In the genomic region with DNA sequence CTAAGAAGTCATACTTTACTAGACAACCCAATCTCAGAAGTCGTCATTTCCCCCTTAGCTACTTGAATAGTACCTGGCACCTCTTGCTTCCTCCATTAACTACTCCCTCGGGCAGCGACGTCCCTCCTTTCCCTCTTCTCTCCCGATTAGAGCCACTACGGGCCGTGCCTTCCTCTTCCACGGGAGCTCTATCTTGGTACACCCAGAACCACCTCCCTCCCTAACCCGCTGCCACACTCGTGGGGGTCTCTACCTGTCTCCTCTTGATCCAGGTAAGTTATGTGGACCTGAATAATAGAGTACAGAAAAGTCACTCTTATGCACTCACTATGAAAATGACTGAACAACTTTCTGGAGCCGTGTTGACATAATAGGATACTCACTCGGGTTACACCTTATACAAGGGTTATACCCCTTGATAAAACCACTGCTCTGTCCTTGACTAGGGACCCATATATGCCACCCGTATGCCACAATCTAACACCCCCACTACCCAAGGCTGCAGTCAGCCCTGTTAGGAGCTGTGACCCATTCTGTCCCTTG, we compare ENCODE assay signal across 1 cellular context.
TF ChIP-seq lines count a peak whose summit lies in the region.

No MANE protein-coding gene starts in this region.

TF ChIP-seq in HepG2, 621 proteins besides CTCF, POLR2A, EP300 and RAD21 (continues in another document):
- no peak for TF ChIP-seq NRL (CRISPR knock-in tag; IDR thresholded peaks at IDR 0.05; ENCODE audit: borderline replicate concordance)
- TF ChIP-seq ZSCAN31 (CRISPR knock-in tag; IDR thresholded peaks at IDR 0.05; ENCODE audit: low read depth): no peak
- TF ChIP-seq ZNF17 (CRISPR knock-in tag; IDR thresholded peaks at IDR 0.05): no peak
- no peak for TF ChIP-seq ESRRA (CRISPR knock-in tag; IDR thresholded peaks at IDR 0.05; ENCODE audit: low read depth)
- no peak for TF ChIP-seq ZNF143 (CRISPR knock-in tag; IDR thresholded peaks at IDR 0.05)
- no peak for TF ChIP-seq TRIM24 (CRISPR knock-in tag; IDR thresholded peaks at IDR 0.05)
- TF ChIP-seq NFATC3 (CRISPR knock-in tag; IDR thresholded peaks at IDR 0.05): no peak
- TF ChIP-seq ZNF44 (CRISPR knock-in tag; IDR thresholded peaks at IDR 0.05): 0 out of 2 replicates have a peak, but pooled peaks have one; percentile 65
- no peak for TF ChIP-seq U2AF2 (IDR thresholded peaks at IDR 0.05; ENCODE audit: low read depth, low read length)
- TF ChIP-seq, protein P1, sequence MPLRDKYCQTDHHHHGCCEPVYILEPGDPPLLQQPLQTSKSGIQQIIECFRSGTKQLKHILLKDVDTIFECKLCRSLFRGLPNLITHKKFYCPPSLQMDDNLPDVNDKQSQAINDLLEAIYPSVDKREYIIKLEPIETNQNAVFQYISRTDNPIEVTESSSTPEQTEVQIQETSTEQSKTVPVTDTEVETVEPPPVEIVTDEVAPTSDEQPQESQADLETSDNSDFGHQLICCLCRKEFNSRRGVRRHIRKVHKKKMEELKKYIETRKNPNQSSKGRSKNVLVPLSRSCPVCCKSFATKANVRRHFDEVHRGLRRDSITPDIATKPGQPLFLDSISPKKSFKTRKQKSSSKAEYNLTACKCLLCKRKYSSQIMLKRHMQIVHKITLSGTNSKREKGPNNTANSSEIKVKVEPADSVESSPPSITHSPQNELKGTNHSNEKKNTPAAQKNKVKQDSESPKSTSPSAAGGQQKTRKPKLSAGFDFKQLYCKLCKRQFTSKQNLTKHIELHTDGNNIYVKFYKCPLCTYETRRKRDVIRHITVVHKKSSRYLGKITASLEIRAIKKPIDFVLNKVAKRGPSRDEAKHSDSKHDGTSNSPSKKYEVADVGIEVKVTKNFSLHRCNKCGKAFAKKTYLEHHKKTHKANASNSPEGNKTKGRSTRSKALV (CRISPR knock-in tag; IDR thresholded peaks at IDR 0.05): no peak
- TF ChIP-seq, protein P2, sequence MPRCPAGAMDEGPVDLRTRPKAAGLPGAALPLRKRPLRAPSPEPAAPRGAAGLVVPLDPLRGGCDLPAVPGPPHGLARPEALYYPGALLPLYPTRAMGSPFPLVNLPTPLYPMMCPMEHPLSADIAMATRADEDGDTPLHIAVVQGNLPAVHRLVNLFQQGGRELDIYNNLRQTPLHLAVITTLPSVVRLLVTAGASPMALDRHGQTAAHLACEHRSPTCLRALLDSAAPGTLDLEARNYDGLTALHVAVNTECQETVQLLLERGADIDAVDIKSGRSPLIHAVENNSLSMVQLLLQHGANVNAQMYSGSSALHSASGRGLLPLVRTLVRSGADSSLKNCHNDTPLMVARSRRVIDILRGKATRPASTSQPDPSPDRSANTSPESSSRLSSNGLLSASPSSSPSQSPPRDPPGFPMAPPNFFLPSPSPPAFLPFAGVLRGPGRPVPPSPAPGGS (CRISPR knock-in tag; IDR thresholded peaks at IDR 0.05): no peak
- TF ChIP-seq ZNF598 (CRISPR knock-in tag; IDR thresholded peaks at IDR 0.05; ENCODE audit: borderline replicate concordance): 0 out of 2 replicates have a peak, but pooled peaks have one; percentile 63
- TF ChIP-seq CAMTA2 (CRISPR knock-in tag; IDR thresholded peaks at IDR 0.05; ENCODE audit: borderline replicate concordance): no peak
- TF ChIP-seq TAF1 (CRISPR knock-in tag; IDR thresholded peaks at IDR 0.05): no peak
- TF ChIP-seq, protein P3, sequence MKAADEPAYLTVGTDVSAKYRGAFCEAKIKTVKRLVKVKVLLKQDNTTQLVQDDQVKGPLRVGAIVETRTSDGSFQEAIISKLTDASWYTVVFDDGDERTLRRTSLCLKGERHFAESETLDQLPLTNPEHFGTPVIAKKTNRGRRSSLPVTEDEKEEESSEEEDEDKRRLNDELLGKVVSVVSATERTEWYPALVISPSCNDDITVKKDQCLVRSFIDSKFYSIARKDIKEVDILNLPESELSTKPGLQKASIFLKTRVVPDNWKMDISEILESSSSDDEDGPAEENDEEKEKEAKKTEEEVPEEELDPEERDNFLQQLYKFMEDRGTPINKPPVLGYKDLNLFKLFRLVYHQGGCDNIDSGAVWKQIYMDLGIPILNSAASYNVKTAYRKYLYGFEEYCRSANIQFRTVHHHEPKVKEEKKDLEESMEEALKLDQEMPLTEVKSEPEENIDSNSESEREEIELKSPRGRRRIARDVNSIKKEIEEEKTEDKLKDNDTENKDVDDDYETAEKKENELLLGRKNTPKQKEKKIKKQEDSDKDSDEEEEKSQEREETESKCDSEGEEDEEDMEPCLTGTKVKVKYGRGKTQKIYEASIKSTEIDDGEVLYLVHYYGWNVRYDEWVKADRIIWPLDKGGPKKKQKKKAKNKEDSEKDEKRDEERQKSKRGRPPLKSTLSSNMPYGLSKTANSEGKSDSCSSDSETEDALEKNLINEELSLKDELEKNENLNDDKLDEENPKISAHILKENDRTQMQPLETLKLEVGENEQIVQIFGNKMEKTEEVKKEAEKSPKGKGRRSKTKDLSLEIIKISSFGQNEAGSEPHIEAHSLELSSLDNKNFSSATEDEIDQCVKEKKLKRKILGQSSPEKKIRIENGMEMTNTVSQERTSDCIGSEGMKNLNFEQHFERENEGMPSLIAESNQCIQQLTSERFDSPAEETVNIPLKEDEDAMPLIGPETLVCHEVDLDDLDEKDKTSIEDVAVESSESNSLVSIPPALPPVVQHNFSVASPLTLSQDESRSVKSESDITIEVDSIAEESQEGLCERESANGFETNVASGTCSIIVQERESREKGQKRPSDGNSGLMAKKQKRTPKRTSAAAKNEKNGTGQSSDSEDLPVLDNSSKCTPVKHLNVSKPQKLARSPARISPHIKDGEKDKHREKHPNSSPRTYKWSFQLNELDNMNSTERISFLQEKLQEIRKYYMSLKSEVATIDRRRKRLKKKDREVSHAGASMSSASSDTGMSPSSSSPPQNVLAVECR (CRISPR knock-in tag; IDR thresholded peaks at IDR 0.05; ENCODE audit: borderline replicate concordance): no peak
- TF ChIP-seq ZNF12 (CRISPR knock-in tag; IDR thresholded peaks at IDR 0.05): no peak
- 0 out of 2 replicates have a peak, but pooled peaks have one; percentile 57 for TF ChIP-seq ZSCAN30 (CRISPR knock-in tag; IDR thresholded peaks at IDR 0.05)
- 0 out of 2 replicates have a peak, but pooled peaks have one; percentile 9 for TF ChIP-seq GLI4 (CRISPR knock-in tag; IDR thresholded peaks at IDR 0.05; ENCODE audit: borderline replicate concordance)
- TF ChIP-seq, protein P4, sequence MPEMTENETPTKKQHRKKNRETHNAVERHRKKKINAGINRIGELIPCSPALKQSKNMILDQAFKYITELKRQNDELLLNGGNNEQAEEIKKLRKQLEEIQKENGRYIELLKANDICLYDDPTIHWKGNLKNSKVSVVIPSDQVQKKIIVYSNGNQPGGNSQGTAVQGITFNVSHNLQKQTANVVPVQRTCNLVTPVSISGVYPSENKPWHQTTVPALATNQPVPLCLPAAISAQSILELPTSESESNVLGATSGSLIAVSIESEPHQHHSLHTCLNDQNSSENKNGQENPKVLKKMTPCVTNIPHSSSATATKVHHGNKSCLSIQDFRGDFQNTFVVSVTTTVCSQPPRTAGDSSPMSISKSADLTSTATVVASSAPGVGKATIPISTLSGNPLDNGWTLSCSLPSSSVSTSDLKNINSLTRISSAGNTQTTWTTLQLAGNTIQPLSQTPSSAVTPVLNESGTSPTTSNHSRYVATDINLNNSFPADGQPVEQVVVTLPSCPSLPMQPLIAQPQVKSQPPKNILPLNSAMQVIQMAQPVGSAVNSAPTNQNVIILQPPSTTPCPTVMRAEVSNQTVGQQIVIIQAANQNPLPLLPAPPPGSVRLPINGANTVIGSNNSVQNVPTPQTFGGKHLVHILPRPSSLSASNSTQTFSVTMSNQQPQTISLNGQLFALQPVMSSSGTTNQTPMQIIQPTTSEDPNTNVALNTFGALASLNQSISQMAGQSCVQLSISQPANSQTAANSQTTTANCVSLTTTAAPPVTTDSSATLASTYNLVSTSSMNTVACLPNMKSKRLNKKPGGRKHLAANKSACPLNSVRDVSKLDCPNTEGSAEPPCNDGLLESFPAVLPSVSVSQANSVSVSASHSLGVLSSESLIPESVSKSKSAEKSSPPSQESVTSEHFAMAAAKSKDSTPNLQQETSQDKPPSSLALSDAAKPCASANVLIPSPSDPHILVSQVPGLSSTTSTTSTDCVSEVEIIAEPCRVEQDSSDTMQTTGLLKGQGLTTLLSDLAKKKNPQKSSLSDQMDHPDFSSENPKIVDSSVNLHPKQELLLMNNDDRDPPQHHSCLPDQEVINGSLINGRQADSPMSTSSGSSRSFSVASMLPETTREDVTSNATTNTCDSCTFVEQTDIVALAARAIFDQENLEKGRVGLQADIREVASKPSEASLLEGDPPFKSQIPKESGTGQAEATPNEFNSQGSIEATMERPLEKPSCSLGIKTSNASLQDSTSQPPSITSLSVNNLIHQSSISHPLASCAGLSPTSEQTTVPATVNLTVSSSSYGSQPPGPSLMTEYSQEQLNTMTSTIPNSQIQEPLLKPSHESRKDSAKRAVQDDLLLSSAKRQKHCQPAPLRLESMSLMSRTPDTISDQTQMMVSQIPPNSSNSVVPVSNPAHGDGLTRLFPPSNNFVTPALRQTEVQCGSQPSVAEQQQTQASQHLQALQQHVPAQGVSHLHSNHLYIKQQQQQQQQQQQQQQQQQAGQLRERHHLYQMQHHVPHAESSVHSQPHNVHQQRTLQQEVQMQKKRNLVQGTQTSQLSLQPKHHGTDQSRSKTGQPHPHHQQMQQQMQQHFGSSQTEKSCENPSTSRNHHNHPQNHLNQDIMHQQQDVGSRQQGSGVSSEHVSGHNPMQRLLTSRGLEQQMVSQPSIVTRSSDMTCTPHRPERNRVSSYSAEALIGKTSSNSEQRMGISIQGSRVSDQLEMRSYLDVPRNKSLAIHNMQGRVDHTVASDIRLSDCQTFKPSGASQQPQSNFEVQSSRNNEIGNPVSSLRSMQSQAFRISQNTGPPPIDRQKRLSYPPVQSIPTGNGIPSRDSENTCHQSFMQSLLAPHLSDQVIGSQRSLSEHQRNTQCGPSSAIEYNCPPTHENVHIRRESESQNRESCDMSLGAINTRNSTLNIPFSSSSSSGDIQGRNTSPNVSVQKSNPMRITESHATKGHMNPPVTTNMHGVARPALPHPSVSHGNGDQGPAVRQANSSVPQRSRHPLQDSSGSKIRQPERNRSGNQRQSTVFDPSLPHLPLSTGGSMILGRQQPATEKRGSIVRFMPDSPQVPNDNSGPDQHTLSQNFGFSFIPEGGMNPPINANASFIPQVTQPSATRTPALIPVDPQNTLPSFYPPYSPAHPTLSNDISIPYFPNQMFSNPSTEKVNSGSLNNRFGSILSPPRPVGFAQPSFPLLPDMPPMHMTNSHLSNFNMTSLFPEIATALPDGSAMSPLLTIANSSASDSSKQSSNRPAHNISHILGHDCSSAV (CRISPR knock-in tag; IDR thresholded peaks at IDR 0.05; ENCODE audit: borderline replicate concordance): no peak
- TF ChIP-seq, protein P5, sequence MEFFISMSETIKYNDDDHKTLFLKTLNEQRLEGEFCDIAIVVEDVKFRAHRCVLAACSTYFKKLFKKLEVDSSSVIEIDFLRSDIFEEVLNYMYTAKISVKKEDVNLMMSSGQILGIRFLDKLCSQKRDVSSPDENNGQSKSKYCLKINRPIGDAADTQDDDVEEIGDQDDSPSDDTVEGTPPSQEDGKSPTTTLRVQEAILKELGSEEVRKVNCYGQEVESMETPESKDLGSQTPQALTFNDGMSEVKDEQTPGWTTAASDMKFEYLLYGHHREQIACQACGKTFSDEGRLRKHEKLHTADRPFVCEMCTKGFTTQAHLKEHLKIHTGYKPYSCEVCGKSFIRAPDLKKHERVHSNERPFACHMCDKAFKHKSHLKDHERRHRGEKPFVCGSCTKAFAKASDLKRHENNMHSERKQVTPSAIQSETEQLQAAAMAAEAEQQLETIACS (CRISPR knock-in tag; IDR thresholded peaks at IDR 0.05): no peak
- TF ChIP-seq, protein P6, sequence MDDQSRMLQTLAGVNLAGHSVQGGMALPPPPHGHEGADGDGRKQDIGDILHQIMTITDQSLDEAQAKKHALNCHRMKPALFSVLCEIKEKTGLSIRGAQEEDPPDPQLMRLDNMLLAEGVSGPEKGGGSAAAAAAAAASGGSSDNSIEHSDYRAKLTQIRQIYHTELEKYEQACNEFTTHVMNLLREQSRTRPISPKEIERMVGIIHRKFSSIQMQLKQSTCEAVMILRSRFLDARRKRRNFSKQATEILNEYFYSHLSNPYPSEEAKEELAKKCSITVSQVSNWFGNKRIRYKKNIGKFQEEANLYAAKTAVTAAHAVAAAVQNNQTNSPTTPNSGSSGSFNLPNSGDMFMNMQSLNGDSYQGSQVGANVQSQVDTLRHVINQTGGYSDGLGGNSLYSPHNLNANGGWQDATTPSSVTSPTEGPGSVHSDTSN (CRISPR knock-in tag; IDR thresholded peaks at IDR 0.05; ENCODE audit: borderline replicate concordance): no peak; the same call in 1 of the 2 replicates
- no peak for TF ChIP-seq THAP11 (CRISPR knock-in tag; IDR thresholded peaks at IDR 0.05)
- no peak for TF ChIP-seq ZNF83 (CRISPR knock-in tag; IDR thresholded peaks at IDR 0.05; ENCODE audit: borderline replicate concordance)
- no peak for TF ChIP-seq PHF5A (CRISPR knock-in tag; IDR thresholded peaks at IDR 0.05; ENCODE audit: low read depth, unreplicated experiment)
- TF ChIP-seq BCL6 (CRISPR knock-in tag; IDR thresholded peaks at IDR 0.05): no peak
- TF ChIP-seq KLF16 (CRISPR knock-in tag; IDR thresholded peaks at IDR 0.05): no peak
- no peak for TF ChIP-seq ZNF772 (CRISPR knock-in tag; IDR thresholded peaks at IDR 0.05)
- no peak for TF ChIP-seq MIER3 (CRISPR knock-in tag; IDR thresholded peaks at IDR 0.05; ENCODE audit: borderline replicate concordance)
- 0 out of 2 replicates have a peak, but pooled peaks have one; percentile 17 for TF ChIP-seq ZNF224 (CRISPR knock-in tag; IDR thresholded peaks at IDR 0.05)
- TF ChIP-seq, protein P7, sequence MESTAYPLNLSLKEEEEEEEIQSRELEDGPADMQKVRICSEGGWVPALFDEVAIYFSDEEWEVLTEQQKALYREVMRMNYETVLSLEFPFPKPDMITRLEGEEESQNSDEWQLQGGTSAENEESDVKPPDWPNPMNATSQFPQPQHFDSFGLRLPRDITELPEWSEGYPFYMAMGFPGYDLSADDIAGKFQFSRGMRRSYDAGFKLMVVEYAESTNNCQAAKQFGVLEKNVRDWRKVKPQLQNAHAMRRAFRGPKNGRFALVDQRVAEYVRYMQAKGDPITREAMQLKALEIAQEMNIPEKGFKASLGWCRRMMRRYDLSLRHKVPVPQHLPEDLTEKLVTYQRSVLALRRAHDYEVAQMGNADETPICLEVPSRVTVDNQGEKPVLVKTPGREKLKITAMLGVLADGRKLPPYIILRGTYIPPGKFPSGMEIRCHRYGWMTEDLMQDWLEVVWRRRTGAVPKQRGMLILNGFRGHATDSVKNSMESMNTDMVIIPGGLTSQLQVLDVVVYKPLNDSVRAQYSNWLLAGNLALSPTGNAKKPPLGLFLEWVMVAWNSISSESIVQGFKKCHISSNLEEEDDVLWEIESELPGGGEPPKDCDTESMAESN (CRISPR knock-in tag; conservative IDR thresholded peaks at IDR 0.05): no peak
- no peak for TF ChIP-seq ZNF780A (CRISPR knock-in tag; IDR thresholded peaks at IDR 0.05)
- no peak for TF ChIP-seq ETV5 (CRISPR knock-in tag; IDR thresholded peaks at IDR 0.05; ENCODE audit: borderline replicate concordance)
- TF ChIP-seq FOXA1 (IDR thresholded peaks at IDR 0.05): no peak
- peak; percentile 42 for TF ChIP-seq FOXA1 (CRISPR knock-in tag; IDR thresholded peaks at IDR 0.05)
- TF ChIP-seq, protein P8, sequence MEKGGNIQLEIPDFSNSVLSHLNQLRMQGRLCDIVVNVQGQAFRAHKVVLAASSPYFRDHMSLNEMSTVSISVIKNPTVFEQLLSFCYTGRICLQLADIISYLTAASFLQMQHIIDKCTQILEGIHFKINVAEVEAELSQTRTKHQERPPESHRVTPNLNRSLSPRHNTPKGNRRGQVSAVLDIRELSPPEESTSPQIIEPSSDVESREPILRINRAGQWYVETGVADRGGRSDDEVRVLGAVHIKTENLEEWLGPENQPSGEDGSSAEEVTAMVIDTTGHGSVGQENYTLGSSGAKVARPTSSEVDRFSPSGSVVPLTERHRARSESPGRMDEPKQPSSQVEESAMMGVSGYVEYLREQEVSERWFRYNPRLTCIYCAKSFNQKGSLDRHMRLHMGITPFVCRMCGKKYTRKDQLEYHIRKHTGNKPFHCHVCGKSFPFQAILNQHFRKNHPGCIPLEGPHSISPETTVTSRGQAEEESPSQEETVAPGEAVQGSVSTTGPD (CRISPR knock-in tag; IDR thresholded peaks at IDR 0.05): no peak
- TF ChIP-seq ZNF34 (CRISPR knock-in tag; IDR thresholded peaks at IDR 0.05; ENCODE audit: borderline replicate concordance): no peak
